Comparison of ENCODE assay signal across 23 cellular contexts in genomic region chr7:116497708-116498107, GRCh38. TPM values are rescaled to one million over a fixed set of nuclear protein-coding genes. Genes with fewer than 3 reads are reported as not detected.
DNase-seq lines count a peak whose midpoint lies in the region; ATAC-seq, FAIRE-seq and TF ChIP-seq lines count a peak whose summit lies in the region.
"Had no signal": no experiment of that assay in that cellular context is flagged by ENCODE, and none has a peak within 500 bp of the region (broad histone marks: within the 10 kb centered on the region; RNA-seq: fewer than 3 reads in every experiment).

No MANE protein-coding gene starts in this region.

- no peak overlapping the region for H3K4me3 ChIP-seq in Panc1 (ENCODE audit: low read depth in 2 of 2, low read length in 2 of 2)
- no peak overlapping the region for H3K4me3 ChIP-seq in gastroesophageal sphincter
- H3K4me3 ChIP-seq in stomach smooth muscle (ENCODE audit: low read length in 2 of 2), result no peak overlapping the region
- no peak overlapping the region for H3K4me3 ChIP-seq in vagina
- H3K4me3 ChIP-seq: BLaER1 treated with 17β-estradiol and CSF1 and Interleukin-3, amounts not matched to agents 10 nM and 100 nM; GM23338 had no signal

- DNase-seq in ELR (ENCODE audit: low read depth) (peak; percentile 47), Panc1 (ENCODE audit: low read depth, low spot score) (no peak), vagina (ENCODE audit: extremely low spot score in 2 of 2) (no peak), NCI-H2196 treated with DMSO at 0.1 percent for 48 hours (lab: John Stamatoyannopoulos, UW; ENCODE audit: unreplicated experiment) (no peak), RCC 7860 (ENCODE audit: low spot score) (no peak)
- no peak for DNase-seq in activated T-cell treated with anti-CD3 and anti-CD28 coated beads, Interleukin-2, amount 50 U/mL, for 72 hours
- DNase-seq: CD8-positive, alpha-beta memory T cell; DMS79 treated with DMSO at 0.1 percent for 48 hours; GDM1; KG1; NCI-H1048; NCI-H1436 treated with DMSO at 0.1 percent for 48 hours; NCI-H2029 treated with DMSO at 0.1 percent for 48 hours; NCI-H2171 treated with DMSO at 0.1 percent for 48 hours; NCI-H510A; NCI-H82; SHP77 treated with DMSO at 0.1 percent for 48 hours had no signal

- TF ChIP-seq CTCF in Panc1 (IDR thresholded peaks at IDR 0.05) (no peak), gastroesophageal sphincter (IDR thresholded peaks at IDR 0.05) (no peak), vagina (IDR thresholded peaks at IDR 0.05) (no peak)

- H3K9me3 ChIP-seq in Panc1 (ENCODE audit: control insufficient read depth, insufficient read depth, low read depth, low read length) (no peaks in the 10 kb centered on the region), gastroesophageal sphincter (no peaks in the 10 kb centered on the region), stomach smooth muscle (ENCODE audit: control insufficient read depth in 2 of 2, low read length in 2 of 2) (no peaks in the 10 kb centered on the region), vagina (no peaks in the 10 kb centered on the region)

- no TSS peak for BruUV-seq in Panc1 (replicated peaks; lab: Mats Ljungman, UMichigan)

- 67% methylated on average over 1 of the region's 1 CpG for WGBS in gastroesophageal sphincter (ENCODE audit: low coverage in 1 of 2), 2 donors

- FAIRE-seq in RCC 7860 (lab: Jason Lieb, UNC), result no peak
- FAIRE-seq: GM12891, GM18507 had no signal

- H3K4me1 ChIP-seq in Panc1 (ENCODE audit: control insufficient read depth, insufficient read depth, low read length), result peaks cover 42% of the 10 kb centered on the region
- H3K4me1 ChIP-seq in gastroesophageal sphincter, result peaks cover 0 to 29% (median 4%) of the 10 kb centered on the region in 3 donors
- H3K4me1 ChIP-seq in stomach smooth muscle (ENCODE audit: control insufficient read depth, insufficient read depth, low read length), result peaks cover 12% of the 10 kb centered on the region
- H3K4me1 ChIP-seq in vagina, result peaks cover 32% of the 10 kb centered on the region
- H3K4me1 ChIP-seq: BLaER1 treated with 17β-estradiol and CSF1 and Interleukin-3, amounts not matched to agents 10 nM and 100 nM had no signal

- H3K36me3 ChIP-seq in Panc1 (ENCODE audit: control insufficient read depth, insufficient read depth, low read length), result peaks cover 17% of the 10 kb centered on the region
- H3K36me3 ChIP-seq in gastroesophageal sphincter, result no peaks in the 10 kb centered on the region
- H3K36me3 ChIP-seq in stomach smooth muscle (ENCODE audit: control insufficient read depth in 2 of 2, insufficient read depth in 2 of 2, low read length in 2 of 2), result no peaks in the 10 kb centered on the region
- H3K36me3 ChIP-seq in vagina, result no peaks in the 10 kb centered on the region
- H3K36me3 ChIP-seq: BLaER1 treated with 17β-estradiol and CSF1 and Interleukin-3, amounts not matched to agents 10 nM and 100 nM had no signal

- H3K27me3 ChIP-seq in Panc1 (ENCODE audit: control insufficient read depth, insufficient read depth, low read length) (no peaks in the 10 kb centered on the region), gastroesophageal sphincter (no peaks in the 10 kb centered on the region), stomach smooth muscle (ENCODE audit: control insufficient read depth in 1 of 2, insufficient read depth in 2 of 2, low read length in 2 of 2) (no peaks in the 10 kb centered on the region), vagina (no peaks in the 10 kb centered on the region)
- H3K27me3 ChIP-seq: BLaER1 treated with 17β-estradiol and CSF1 and Interleukin-3, amounts not matched to agents 10 nM and 100 nM had no signal

- H3K27ac ChIP-seq in Panc1 (ENCODE audit: low read length) (peak overlapping the region; percentile 99), gastroesophageal sphincter (peak overlapping the region in 3 of 4 donors; percentile 93 to 97 (median 96)), stomach smooth muscle (ENCODE audit: low read length) (peak overlapping the region; percentile 18), vagina (no peak overlapping the region)
- H3K27ac ChIP-seq: BLaER1 treated with 17β-estradiol and CSF1 and Interleukin-3, amounts not matched to agents 10 nM and 100 nM had no signal

- in situ Hi-C loops in Panc1 (cut with HindIII; ENCODE audit: low pct_unique_long_range_greater_than_20kb, low sequenced_read_pairs), result no loop called here

- TF ChIP-seq POLR2A in gastroesophageal sphincter (IDR thresholded peaks at IDR 0.05), result no peak
- no peak for TF ChIP-seq POLR2A in vagina (IDR thresholded peaks at IDR 0.05)

- H3K27ac Mint-ChIP-seq in activated T-cell treated with anti-CD3 and anti-CD28 coated beads, Interleukin-2, amount 50 U/mL, for 72 hours, result no peak overlapping the region
- H3K27ac Mint-ChIP-seq: CD8-positive, alpha-beta memory T cell; GM23338 had no signal

- no peak for TF ChIP-seq EP300 in gastroesophageal sphincter (IDR thresholded peaks at IDR 0.05)

- intact Hi-C loops in Panc1 (cut with micrococcal nuclease; ENCODE audit: unreplicated experiment), result loop anchor here (2.0 to 10.0 kb wide), 3 partner anchors 53 to 225 kb away; no protein-coding TSS in a partner anchor
- intact Hi-C loops in vagina (cut with DNase I), result no loop called here

- H3K4me3 Mint-ChIP-seq in activated T-cell treated with anti-CD3 and anti-CD28 coated beads, Interleukin-2, amount 50 U/mL, for 72 hours, result no peak overlapping the region

- peaks cover 61% of the 10 kb centered on the region for H3K27me3 Mint-ChIP-seq in activated T-cell treated with anti-CD3 and anti-CD28 coated beads, Interleukin-2, amount 50 U/mL, for 72 hours (ENCODE audit: low read depth)

- CTCF ChIA-PET in Panc1 (lab: Charles Lee), result no interaction called here

- H3K4me1 Mint-ChIP-seq in activated T-cell treated with anti-CD3 and anti-CD28 coated beads, Interleukin-2, amount 50 U/mL, for 72 hours (ENCODE audit: low read depth), result peaks cover 10% of the 10 kb centered on the region

- no peak overlapping the region for H3K9ac ChIP-seq in stomach smooth muscle (ENCODE audit: low read length in 2 of 2)
- H3K9ac ChIP-seq: BLaER1 treated with 17β-estradiol and CSF1 and Interleukin-3, amounts not matched to agents 10 nM and 100 nM had no signal

- POLR2A ChIA-PET in Panc1 (lab: Charles Lee), result no interaction called here

- H3K36me3 Mint-ChIP-seq in activated T-cell treated with anti-CD3 and anti-CD28 coated beads, Interleukin-2, amount 50 U/mL, for 72 hours (ENCODE audit: insufficient read depth in 2 of 2), result peaks cover 0 to 1% of the 10 kb centered on the region in 2 donors
- H3K36me3 Mint-ChIP-seq: CD8-positive, alpha-beta memory T cell had no signal

- peaks cover 0 to 2% of the 10 kb centered on the region in 2 donors for H3K9me3 Mint-ChIP-seq in activated T-cell treated with anti-CD3 and anti-CD28 coated beads, Interleukin-2, amount 50 U/mL, for 72 hours
- H3K9me3 Mint-ChIP-seq: CD8-positive, alpha-beta memory T cell; GM23338 had no signal

- ATAC-seq in Panc1, result no peak
- no peak for ATAC-seq in gastroesophageal sphincter
- no peak for ATAC-seq in activated T-cell treated with anti-CD3 and anti-CD28 coated beads, Interleukin-2, amount 50 U/mL, for 72 hours (replicated peaks in 1 of 2)
- ATAC-seq: GM23338 had no signal

RNA-seq across cellular contexts. Expression of gene CAV2, which starts 1.8 kb away (rescaled TPM):
- total RNA-seq in Panc1 (2021; ENCODE audit: unreplicated experiment), result 217 TPM
- 199 TPM for polyA plus RNA-seq in Panc1 (2012; ENCODE audit: insufficient read length)
- 100 to 1,000 TPM; 142 to 188 (median 170) TPM for total RNA-seq in gastroesophageal sphincter
- 42.5 TPM for total RNA-seq in vagina
- not detected for total RNA-seq in activated T-cell treated with anti-CD3 and anti-CD28 coated beads, Interleukin-2, amount 50 U/mL, for 72 hours
- total RNA-seq: CD8-positive, alpha-beta memory T cell had no signal
- polyA plus RNA-seq: CD8-positive, alpha-beta memory T cell had no signal

RNA-seq across cellular contexts. Expression of gene CAV1, which starts 27.1 kb away (rescaled TPM):
- total RNA-seq in Panc1 (2021; ENCODE audit: unreplicated experiment) (496 TPM), gastroesophageal sphincter (100 to 1,000 TPM; 546 to 772 (median 602) TPM), vagina (162 TPM)
- polyA plus RNA-seq in Panc1 (2012; ENCODE audit: insufficient read length), result 465 TPM
- 1 to 10 TPM in 1 of 2 donors, under 1 TPM in 1; 0.25 to 2.7 TPM for total RNA-seq in activated T-cell treated with anti-CD3 and anti-CD28 coated beads, Interleukin-2, amount 50 U/mL, for 72 hours
- polyA plus RNA-seq: CD8-positive, alpha-beta memory T cell had no signal

Comparison
In these comparisons a context has a peak if more than half of its experiments do, and no peak if none do; other contexts are left out.
1. RNA of gene CAV2, which starts 1.8 kb away (total RNA-seq): 217 TPM in Panc1 (single experiment), 142 to 188 TPM in gastroesophageal sphincter and 42.5 TPM in vagina (single experiment); not detected in activated T-cell treated with anti-CD3 and anti-CD28 coated beads, Interleukin-2, amount 50 U/mL, for 72 hours; every median in the first group is over 10 times any median in the second.
2. RNA of gene CAV1, which starts 27.1 kb away (total RNA-seq): 546 to 772 TPM in gastroesophageal sphincter, 496 TPM in Panc1 (single experiment) and 162 TPM in vagina (single experiment); 0.25 to 2.7 TPM in activated T-cell treated with anti-CD3 and anti-CD28 coated beads, Interleukin-2, amount 50 U/mL, for 72 hours; every median in the first group is over 10 times any median in the second.